In genomic region chr16:57357330-57358151, GRCh38 we compare ENCODE assay signal across 1 cellular context.
TF ChIP-seq lines count a peak whose summit lies in the region.

No MANE protein-coding gene starts in this region.

TF ChIP-seq in K562, 482 proteins besides CTCF, POLR2A, EP300 and RAD21:
- no peak for TF ChIP-seq HMG20B (CRISPR knock-in tag; IDR thresholded peaks at IDR 0.05)
- TF ChIP-seq ZFX (CRISPR knock-in tag; IDR thresholded peaks at IDR 0.05): 0 out of 2 replicates have a peak, but pooled peaks have one; percentile 13
- TF ChIP-seq SPI1 (IDR thresholded peaks at IDR 0.05; ENCODE audit: borderline replicate concordance, low read depth, low read length): peak; percentile 39; the same call in 1 of the 2 replicates
